Comparison of ENCODE assay signal across 30 cellular contexts in the genomic region with DNA sequence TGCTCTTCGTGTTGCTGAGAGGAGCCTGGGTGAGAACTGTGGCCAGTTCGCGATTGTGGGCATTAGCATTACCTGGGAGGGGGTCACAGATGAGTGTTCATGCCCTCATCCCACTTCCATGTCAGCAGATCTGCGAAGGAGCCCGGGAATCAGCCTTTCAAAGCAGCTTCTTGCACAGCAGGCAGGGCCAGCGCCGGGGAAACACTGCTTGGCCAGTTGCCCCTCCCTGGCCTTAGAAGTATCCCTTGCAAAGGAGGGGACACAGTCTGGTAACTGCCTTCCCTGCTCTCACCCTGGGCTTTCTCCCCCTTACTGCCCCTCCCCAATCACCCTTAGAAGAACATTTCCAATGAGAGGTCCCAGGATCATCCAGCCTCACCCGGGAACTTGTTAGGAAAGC. TPM values are rescaled to one million over a fixed set of nuclear protein-coding genes. Genes with fewer than 3 reads are reported as not detected.
"Had no signal": no experiment of that assay in that cellular context is flagged by ENCODE, and none has a peak within 500 bp of the region (broad histone marks: within the 10 kb centered on the region; RNA-seq: fewer than 3 reads in every experiment).

No MANE protein-coding gene starts in this region.

- DNase-seq: dermis blood vessel endothelial cell; effector memory CD4-positive, alpha-beta T cell; foreskin keratinocyte; heart left ventricle; hippocampal formation; left cardiac atrium; left lung; mesendoderm; midbrain; naive B cell; right cardiac atrium; spleen; stimulated activated CD4-positive, alpha-beta T cell treated with anti-CD3 and anti-CD28 coated beads, Interleukin-4, amount 100 ng/mL, for 4 hours; stimulated activated naive CD8-positive, alpha-beta T cell treated with anti-CD3 and anti-CD28 coated beads, Interleukin-15, Interleukin-2, amounts not matched to agents 100 U/mL and 50 U/mL, for 24 hours; upper lobe of right lung; uterus had no signal

- H3K27me3 ChIP-seq: esophagus muscularis mucosa, foreskin keratinocyte, gastroesophageal sphincter, left lung, upper lobe of right lung, uterus had no signal

- H3K36me3 ChIP-seq: esophagus muscularis mucosa, gastroesophageal sphincter, heart left ventricle, left lung, prostate gland, spleen, thoracic aorta, tibial nerve, upper lobe of right lung, uterus had no signal

- H3K4me3 ChIP-seq: coronary artery, esophagus muscularis mucosa, gastroesophageal sphincter, heart left ventricle, left lung, prostate gland, skin epidermis, spleen, thoracic aorta, tibial nerve, upper lobe of right lung, uterus had no signal

- H3K27ac ChIP-seq: coronary artery, foreskin keratinocyte, gastroesophageal sphincter, left lung, skin epidermis, spleen, thoracic aorta, tibial nerve, upper lobe of right lung, uterus had no signal

- H3K9me3 ChIP-seq: prostate gland, upper lobe of right lung, uterus had no signal

- H3K4me1 ChIP-seq: foreskin keratinocyte, heart left ventricle, left lung, prostate gland, spleen, tibial nerve, upper lobe of right lung, uterus had no signal

- ATAC-seq: foreskin keratinocyte; gastroesophageal sphincter; heart left ventricle; left cardiac atrium; left lung; right cardiac atrium; stimulated activated memory B cell treated with anti-CD40 and anti-IgM and Interleukin-4, amounts not matched to agents 10 μg/mL and 1 μg/mL and 100 μg/mL, for 72 hours; stimulated activated naive CD8-positive, alpha-beta T cell treated with anti-CD3 and anti-CD28 coated beads, Interleukin-15, Interleukin-2, amounts not matched to agents 100 U/mL and 50 U/mL, for 24 hours; upper lobe of right lung had no signal

RNA-seq across cellular contexts. Expression of a gene that starts 42.8 kb away (rescaled TPM):
- total RNA-seq: chondrocyte; foreskin keratinocyte; kidney epithelial cell; natural killer cell treated with Interleukin-12 subunit alpha and Interleukin-12 subunit beta and Interleukin-15 and Interleukin-18, amount 100 ng/mL, for 72 hours; neural crest cell; osteocyte; renal cortical epithelial cell had no signal
